11 cellular contexts compared by ENCODE assay signal in the genomic region with DNA sequence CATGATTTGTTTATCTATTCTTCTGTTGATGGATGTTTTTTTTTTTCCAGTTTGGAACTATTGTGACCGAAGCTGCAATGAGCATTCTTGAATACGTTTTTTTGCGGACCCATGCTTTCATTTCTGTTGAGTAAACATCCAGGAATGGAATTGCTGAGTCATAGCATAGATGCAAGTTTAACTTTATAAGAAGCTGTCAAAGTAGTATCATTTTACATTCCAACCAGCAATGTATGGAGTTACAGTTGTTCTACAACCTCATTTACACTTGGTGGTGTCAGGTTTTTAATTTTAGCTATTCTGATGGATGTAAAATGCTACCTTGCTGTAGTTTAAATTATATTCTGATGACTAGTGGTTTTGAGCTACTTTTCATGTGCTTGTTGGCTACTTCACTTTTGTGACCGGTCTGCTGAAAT. TPM values are rescaled to one million over a fixed set of nuclear protein-coding genes. Genes with fewer than 3 reads are reported as not detected.
DNase-seq lines count a peak whose midpoint lies in the region; ATAC-seq, FAIRE-seq and TF ChIP-seq lines count a peak whose summit lies in the region.
"Had no signal": no experiment of that assay in that cellular context is flagged by ENCODE, and none has a peak within 500 bp of the region (broad histone marks: within the 10 kb centered on the region; RNA-seq: fewer than 3 reads in every experiment).

No MANE protein-coding gene starts in this region.

- no peak for FAIRE-seq in pancreas (lab: Jason Lieb, UNC)
- FAIRE-seq: GM12878 had no signal

- 57 to 68% methylated on average over 4 of the region's 4 CpGs for WGBS in pancreas, 2 donors

- TF ChIP-seq CTCF in thoracic aorta (IDR thresholded peaks at IDR 0.05) (no peak), uterus (IDR thresholded peaks at IDR 0.05) (no peak), pancreas (IDR thresholded peaks at IDR 0.05) (no peak)

- TF ChIP-seq POLR2A in uterus (IDR thresholded peaks at IDR 0.05): no peak

- intact Hi-C loops in uterus (cut with DNase I; ENCODE audit: low total_unique reads): no loop called here
- intact Hi-C loops in pancreas (cut with DNase I): no loop called here

- H3K27ac ChIP-seq in thoracic aorta (peak overlapping the region in 1 of 2 donors; percentile 62), uterus (no peak overlapping the region), pancreas (no peak overlapping the region)

- H3K9me3 ChIP-seq in thoracic aorta (no peaks in the 10 kb centered on the region), uterus (no peaks in the 10 kb centered on the region), pancreas (no peaks in the 10 kb centered on the region)

- H3K36me3 ChIP-seq in thoracic aorta (no peaks in the 10 kb centered on the region), uterus (no peaks in the 10 kb centered on the region), pancreas (no peaks in the 10 kb centered on the region)

- H3K27me3 ChIP-seq in thoracic aorta (replicated peaks; ENCODE audit: insufficient read depth) (no peaks in the 10 kb centered on the region), uterus (no peaks in the 10 kb centered on the region), pancreas (no peaks in the 10 kb centered on the region)

- peak; percentile 43 for ATAC-seq in thoracic aorta (ENCODE audit: insufficient number of reproducible peaks, low FRiP score, low read depth)
- no peak for ATAC-seq in pancreas
- ATAC-seq: GM12878 had no signal

- peak overlapping the region; percentile 68 for H3K4me3 ChIP-seq in thoracic aorta
- no peak overlapping the region for H3K4me3 ChIP-seq in uterus
- no peak overlapping the region for H3K4me3 ChIP-seq in pancreas
- H3K4me3 ChIP-seq: GM12878, lung had no signal

- peak; percentile 84 for DNase-seq in HS-27A (ENCODE audit: low read depth)
- DNase-seq in SW480 (ENCODE audit: low spot score): peak; percentile 4
- peak; percentile 77 for DNase-seq in fibroblast of the conjunctiva (ENCODE audit: low read depth)
- DNase-seq in thoracic aorta (ENCODE audit: low spot score): no peak
- DNase-seq in stimulated activated CD4-positive, alpha-beta T cell treated with anti-CD3 and anti-CD28 coated beads, Interleukin-2, amount 100 ng/mL, for 48 hours: no peak
- DNase-seq in uterus: no peak
- DNase-seq in pancreas: no peak
- DNase-seq: NCI-H2227 treated with DMSO at 0.1 percent for 48 hours, T-helper 2 cell had no signal

- H3K4me1 ChIP-seq in thoracic aorta (ENCODE audit: control insufficient read depth in 1 of 2, low read depth in 2 of 2) (peaks cover 9 to 12% of the 10 kb centered on the region in 2 donors), uterus (no peaks in the 10 kb centered on the region), pancreas (no peaks in the 10 kb centered on the region)

RNA-seq across cellular contexts. Expression of gene NPR3, which starts 49.0 kb away (rescaled TPM):
- total RNA-seq in thoracic aorta (10 to 100 TPM; 25.7 to 34.3 TPM), uterus (10 to 100 TPM in 3 of 4 donors, 1 to 10 TPM in 1; 7.6 to 51.2 (median 20.6) TPM), pancreas (1 to 10 TPM in 2 of 6 donors, under 1 TPM in 4; 0.25 to 1.3 (median 0.54) TPM)
- polyA plus RNA-seq in pancreas: under 1 TPM; 0.38 to 0.77 TPM
- total RNA-seq: GM12878 had no signal

Comparison
In these comparisons a context has a peak if more than half of its experiments do, and no peak if none do; other contexts are left out.
1. DNase-seq: peak in HS-27A (single experiment), SW480 (single experiment) and fibroblast of the conjunctiva (single experiment); none in thoracic aorta (single experiment), stimulated activated CD4-positive, alpha-beta T cell treated with anti-CD3 and anti-CD28 coated beads, Interleukin-2, amount 100 ng/mL, for 48 hours (0 of 2), uterus (0 of 2) and pancreas (0 of 6).